ENCODE assay signal across 8 cellular contexts in genomic region chr16:84970447-84971127, GRCh38. TPM values are rescaled to one million over a fixed set of nuclear protein-coding genes. Genes with fewer than 3 reads are reported as not detected.
A peak's percentile ranks its signal among the peaks of the same experiment; 100 is the strongest.
DNase-seq lines count a peak whose midpoint lies in the region; ATAC-seq and TF ChIP-seq lines count a peak whose summit lies in the region.

No MANE protein-coding gene starts in this region.

- H3K27ac Mint-ChIP-seq in activated naive CD4-positive, alpha-beta T cell treated with anti-CD3 and anti-CD28 coated beads for 36 hours, result no peak overlapping the region
- H3K27ac Mint-ChIP-seq in glutamatergic neuron (ENCODE audit: unreplicated experiment), result no peak overlapping the region

- CTCF ChIA-PET in activated naive CD4-positive, alpha-beta T cell treated with anti-CD3 and anti-CD28 coated beads for 36 hours (lab: Charles Lee), result interaction anchor here (0.5 to 6.5 kb wide), 43 partner anchors 9 to 759 kb away, joined by 3 to 82 read pairs (median 4); no protein-coding TSS in a partner anchor

- H3K27me3 Mint-ChIP-seq in activated naive CD4-positive, alpha-beta T cell treated with anti-CD3 and anti-CD28 coated beads for 36 hours (ENCODE audit: low read depth), result no peaks in the 10 kb centered on the region
- H3K27me3 Mint-ChIP-seq in glutamatergic neuron (ENCODE audit: unreplicated experiment), result peaks cover 8% of the 10 kb centered on the region

- intact Hi-C loops in activated naive CD4-positive, alpha-beta T cell treated with anti-CD3 and anti-CD28 coated beads for 36 hours (cut with micrococcal nuclease), result loop anchor here (1.0 to 2.0 kb wide), 6 partner anchors 45 to 459 kb away; no protein-coding TSS in a partner anchor

- no peak overlapping the region for H3K9ac ChIP-seq in Loucy (ENCODE audit: low read depth, low read length, poor library complexity, severe bottlenecking)
- H3K9ac ChIP-seq in trophoblast cell (ENCODE audit: low read length), result no peak overlapping the region

- H4K91ac ChIP-seq in trophoblast cell (ENCODE audit: low read depth, low read length), result peak overlapping the region; percentile 87

- H3K27ac ChIP-seq in trophoblast cell (ENCODE audit: low read depth, low read length), result no peak overlapping the region
- H3K27ac ChIP-seq in upper lobe of left lung, result no peak overlapping the region

- H3K18ac ChIP-seq in trophoblast cell (ENCODE audit: low read length), result no peak overlapping the region

- H2BK5ac ChIP-seq in trophoblast cell (ENCODE audit: low read depth, low read length, poor library complexity), result no peak overlapping the region

- ATAC-seq in GM18520 (IDR thresholded peaks at IDR 0.05; ENCODE audit: unreplicated experiment) (peak; percentile 37), SK-N-SH treated with all-trans-retinoic acid at 6 μM for 48 hours (peak; percentile 93), upper lobe of left lung (ENCODE audit: low FRiP score in 2 of 2) (peak; percentile 88 to 89)

- H3K23ac ChIP-seq in trophoblast cell (ENCODE audit: low read length), result no peak overlapping the region

- peaks cover 5% of the 10 kb centered on the region for H3K4me1 Mint-ChIP-seq in activated naive CD4-positive, alpha-beta T cell treated with anti-CD3 and anti-CD28 coated beads for 36 hours (ENCODE audit: low read depth)
- H3K4me1 Mint-ChIP-seq in glutamatergic neuron (ENCODE audit: low read depth, unreplicated experiment), result peaks cover 22% of the 10 kb centered on the region

- H3K79me1 ChIP-seq in trophoblast cell (ENCODE audit: low read length), result peaks cover 30% of the 10 kb centered on the region

- H2AFZ ChIP-seq in Loucy (ENCODE audit: low read length), result no peak overlapping the region
- no peak overlapping the region for H2AFZ ChIP-seq in trophoblast cell (ENCODE audit: insufficient read depth, low read length, poor library complexity)

- H3K4me2 ChIP-seq in Loucy (ENCODE audit: low read depth, low read length, poor library complexity, severe bottlenecking) (no peak overlapping the region), trophoblast cell (ENCODE audit: low read length) (no peak overlapping the region)

- peak overlapping the region; percentile 72 for H2BK120ac ChIP-seq in trophoblast cell (ENCODE audit: insufficient read depth, low read length, poor library complexity)

- peak; percentile 86 for DNase-seq in 8988T
- peak; percentile 86 for DNase-seq in activated naive CD4-positive, alpha-beta T cell treated with anti-CD3 and anti-CD28 coated beads for 36 hours
- DNase-seq in glutamatergic neuron, result peak; percentile 77
- DNase-seq in trophoblast cell, result peak; percentile 72 to 88
- DNase-seq in upper lobe of left lung, result peak; percentile 83 to 84

- H3K4me3 ChIP-seq in Loucy (ENCODE audit: low read length, poor library complexity, severe bottlenecking) (no peak overlapping the region), trophoblast cell (ENCODE audit: low read depth, low read length) (no peak overlapping the region), upper lobe of left lung (no peak overlapping the region)

- H3K9me3 ChIP-seq in Loucy (ENCODE audit: insufficient read depth, low read depth, low read length) (no peaks in the 10 kb centered on the region), trophoblast cell (ENCODE audit: insufficient read depth, low read depth, low read length) (peaks cover 4% of the 10 kb centered on the region), upper lobe of left lung (no peaks in the 10 kb centered on the region)

- no peak overlapping the region for H4K12ac ChIP-seq in trophoblast cell (ENCODE audit: low read depth, low read length)

- no peak for TF ChIP-seq EP300 in upper lobe of left lung (IDR thresholded peaks at IDR 0.05)

- H3F3A ChIP-seq in Loucy (ENCODE audit: low read depth), result no peaks in the 10 kb centered on the region

- no CpG with 5 or more reads among the region's 18 CpGs for WGBS in trophoblast cell (ENCODE audit: extremely low coverage, insufficient coverage, insufficient read length)
- WGBS in upper lobe of left lung, 2 donors, result 26 to 39% methylated on average over 12 to 15 of the region's 18 CpGs

- H3K36me3 ChIP-seq in Loucy (ENCODE audit: insufficient read depth, low read length), result peaks cover 20% of the 10 kb centered on the region; the same call in 1 of the 2 replicates
- peaks cover 14 to 16% of the 10 kb centered on the region in 2 experiments for H3K36me3 ChIP-seq in trophoblast cell (ENCODE audit: control insufficient read depth in 1 of 2, insufficient read depth in 2 of 2, low read length in 2 of 2)
- H3K36me3 ChIP-seq in upper lobe of left lung, result peaks cover 2 to 20% (median 16%) of the 10 kb centered on the region in 4 donors

- peak; percentile 95 for TF ChIP-seq CTCF in Loucy (conservative IDR thresholded peaks at IDR 0.05; ENCODE audit: low read length)
- TF ChIP-seq CTCF in glutamatergic neuron (IDR thresholded peaks at IDR 0.05; ENCODE audit: partially characterized antibody, unreplicated experiment), result peak; percentile 96
- peak; percentile 90 to 97 (median 96) for TF ChIP-seq CTCF in upper lobe of left lung (IDR thresholded peaks at IDR 0.05)

- no peak overlapping the region for H3K14ac ChIP-seq in trophoblast cell (ENCODE audit: low read length)

- no peak overlapping the region for H3K4me3 Mint-ChIP-seq in activated naive CD4-positive, alpha-beta T cell treated with anti-CD3 and anti-CD28 coated beads for 36 hours
- no peak overlapping the region for H3K4me3 Mint-ChIP-seq in glutamatergic neuron (ENCODE audit: unreplicated experiment)

- H3K79me2 ChIP-seq in Loucy (ENCODE audit: insufficient read depth, low read length) (no peaks in the 10 kb centered on the region), trophoblast cell (ENCODE audit: control insufficient read depth, insufficient read depth, low read length, poor library complexity) (peaks cover 7% of the 10 kb centered on the region)

- H2AK5ac ChIP-seq in trophoblast cell (ENCODE audit: low read length), result peak overlapping the region; percentile 40

- H4K8ac ChIP-seq in trophoblast cell (ENCODE audit: low read depth, low read length), result no peak overlapping the region

- H3K4me1 ChIP-seq in Loucy (ENCODE audit: insufficient read depth, low read length, poor library complexity, severe bottlenecking) (no peaks in the 10 kb centered on the region), trophoblast cell (ENCODE audit: control insufficient read depth in 1 of 2, insufficient read depth in 2 of 2, low read length in 2 of 2) (peaks cover 13 to 16% of the 10 kb centered on the region in 2 experiments), upper lobe of left lung (peaks cover 3 to 25% (median 15%) of the 10 kb centered on the region in 4 donors)

- H4K20me1 ChIP-seq in Loucy (ENCODE audit: insufficient read depth, low read length, poor library complexity, severe bottlenecking), result no peaks in the 10 kb centered on the region

- no peaks in the 10 kb centered on the region for H3K9me3 Mint-ChIP-seq in activated naive CD4-positive, alpha-beta T cell treated with anti-CD3 and anti-CD28 coated beads for 36 hours
- H3K9me3 Mint-ChIP-seq in glutamatergic neuron (ENCODE audit: unreplicated experiment), result peaks cover 7% of the 10 kb centered on the region

- H3K36me3 Mint-ChIP-seq in activated naive CD4-positive, alpha-beta T cell treated with anti-CD3 and anti-CD28 coated beads for 36 hours (ENCODE audit: low read depth), result peaks cover 2% of the 10 kb centered on the region
- H3K36me3 Mint-ChIP-seq in glutamatergic neuron (ENCODE audit: unreplicated experiment), result no peaks in the 10 kb centered on the region

- H2BK12ac ChIP-seq in trophoblast cell (ENCODE audit: low read length), result peak overlapping the region; percentile 79

- no peak overlapping the region for H3K4ac ChIP-seq in trophoblast cell (ENCODE audit: low read depth, low read length)

- TF ChIP-seq POLR2A in upper lobe of left lung (IDR thresholded peaks at IDR 0.05), result no peak

- H3K9me2 ChIP-seq in Loucy (replicated peaks; ENCODE audit: low read depth, low read length), result no peaks in the 10 kb centered on the region

- H3K27me3 ChIP-seq in Loucy (ENCODE audit: insufficient read depth, low read length, poor library complexity, severe bottlenecking) (no peaks in the 10 kb centered on the region), trophoblast cell (ENCODE audit: insufficient read depth, low read length) (no peaks in the 10 kb centered on the region), upper lobe of left lung (no peaks in the 10 kb centered on the region)

TF ChIP-seq in SK-N-SH treated with all-trans-retinoic acid at 6 μM for 48 hours, 23 proteins besides CTCF, POLR2A, EP300 and RAD21 (continues in another document):
- TF ChIP-seq ZNF70 (CRISPR knock-in tag; IDR thresholded peaks at IDR 0.05), result no peak
- TF ChIP-seq ZNF8 (CRISPR knock-in tag; IDR thresholded peaks at IDR 0.05), result no peak
- no peak for TF ChIP-seq CSRNP3 (CRISPR knock-in tag; IDR thresholded peaks at IDR 0.05)
- TF ChIP-seq ZFP3 (CRISPR knock-in tag; IDR thresholded peaks at IDR 0.05), result no peak
- no peak for TF ChIP-seq ARNTL (CRISPR knock-in tag; IDR thresholded peaks at IDR 0.05; ENCODE audit: borderline replicate concordance, low read depth)
- no peak for TF ChIP-seq SNAI2 (CRISPR knock-in tag; IDR thresholded peaks at IDR 0.05)
- no peak for TF ChIP-seq GLIS3 (CRISPR knock-in tag; IDR thresholded peaks at IDR 0.05)

RNA-seq across cellular contexts. Expression of gene ZDHHC7, which starts 40.7 kb away (rescaled TPM):
- 10 to 100 TPM; 16.6 to 17.9 TPM for total RNA-seq in activated naive CD4-positive, alpha-beta T cell treated with anti-CD3 and anti-CD28 coated beads for 36 hours
- total RNA-seq in glutamatergic neuron (ENCODE audit: unreplicated experiment), result 43.6 TPM
- polyA plus RNA-seq in trophoblast cell (2013), result 46.3 and 46.6 TPM in 2 replicates
- 100 to 1,000 TPM in 1 of 6 donors, 10 to 100 TPM in 5; 77.4 to 112 (median 92.7) TPM for total RNA-seq in upper lobe of left lung

RNA-seq across cellular contexts. Expression of gene KIAA0513, which starts 57.0 kb away (rescaled TPM):
- total RNA-seq in activated naive CD4-positive, alpha-beta T cell treated with anti-CD3 and anti-CD28 coated beads for 36 hours, result 1 to 10 TPM; 9.7 to 9.8 TPM
- total RNA-seq in glutamatergic neuron (ENCODE audit: unreplicated experiment) (56.1 TPM), upper lobe of left lung (10 to 100 TPM; 21.6 to 77.5 (median 37.9) TPM)
- 11.0 and 11.8 TPM in 2 replicates for polyA plus RNA-seq in trophoblast cell (2013)

Comparison
In these comparisons a context has a peak if more than half of its experiments do, and no peak if none do; other contexts are left out.
1. ATAC-seq: peak in every context shown above with its lines; median percentile 93 in SK-N-SH treated with all-trans-retinoic acid at 6 μM for 48 hours; 88 in upper lobe of left lung; 37 in GM18520.